In genomic region chr9:5767968-5768932, GRCh38 we compare ENCODE assay signal across 2 cellular contexts.
TF ChIP-seq lines count a peak whose summit lies in the region.

No MANE protein-coding gene starts in this region.

TF ChIP-seq in SK-N-SH treated with all-trans-retinoic acid at 6 μM for 48 hours, 23 proteins besides CTCF, POLR2A, EP300 and RAD21 (continued from another document):
- TF ChIP-seq PATZ1 (CRISPR knock-in tag; IDR thresholded peaks at IDR 0.05; ENCODE audit: borderline replicate concordance): no peak
- TF ChIP-seq TCF4 (CRISPR knock-in tag; IDR thresholded peaks at IDR 0.05; ENCODE audit: borderline replicate concordance): no peak
- TF ChIP-seq CSDC2 (CRISPR knock-in tag; IDR thresholded peaks at IDR 0.05): no peak
- TF ChIP-seq CSRNP3 (CRISPR knock-in tag; IDR thresholded peaks at IDR 0.05): no peak
TF ChIP-seq in SK-N-SH treated with all-trans-retinoic acid at 6 μM for 48 hours: peak in this region for 0.

TF ChIP-seq in SK-N-SH, 30 proteins besides CTCF, POLR2A, EP300 and RAD21 (continued from another document):
- TF ChIP-seq USF2 (IDR thresholded peaks at IDR 0.05; ENCODE audit: borderline replicate concordance, low read depth, low read length): no peak
TF ChIP-seq in SK-N-SH: peak in this region for 0.
